ENCODE assay signal across 1 cellular context in genomic region chr6:27791182-27791939, GRCh38.
TF ChIP-seq lines count a peak whose summit lies in the region.

No MANE protein-coding gene starts in this region.

TF ChIP-seq in HepG2, 621 proteins besides CTCF, POLR2A, EP300 and RAD21 (continued from another document and continues in another):
- TF ChIP-seq TFE3 (CRISPR knock-in tag; IDR thresholded peaks at IDR 0.05) (peak; percentile 60; the same call in 1 of the 2 replicates), GABPB1 (CRISPR knock-in tag; IDR thresholded peaks at IDR 0.05) (no peak), FOXM1 (CRISPR knock-in tag; IDR thresholded peaks at IDR 0.05) (no peak), MTA3 (CRISPR knock-in tag; IDR thresholded peaks at IDR 0.05) (no peak), NCOA2 (CRISPR knock-in tag; IDR thresholded peaks at IDR 0.05) (no peak; the same call in 1 of the 2 replicates), DNMT1 (CRISPR knock-in tag; IDR thresholded peaks at IDR 0.05) (no peak), HHEX (CRISPR knock-in tag; IDR thresholded peaks at IDR 0.05) (no peak), REST (IDR thresholded peaks at IDR 0.05; ENCODE audit: borderline replicate concordance in 1 of 2, low read depth in 1 of 2, low read length in 2 of 2) (peak in 1 of 2 experiments; percentile 28; a peak in 1 of 4 replicates), ZNF251 (CRISPR knock-in tag; IDR thresholded peaks at IDR 0.05) (no peak), YEATS4 (CRISPR knock-in tag; IDR thresholded peaks at IDR 0.05; ENCODE audit: borderline replicate concordance) (no peak), MIER2 (CRISPR knock-in tag; IDR thresholded peaks at IDR 0.05) (0 out of 2 replicates have a peak, but pooled peaks have one; percentile 20), ZNF18 (CRISPR knock-in tag; IDR thresholded peaks at IDR 0.05; ENCODE audit: insufficient replicate concordance) (no peak), SP1 (IDR thresholded peaks at IDR 0.05) (no peak), SP1 (CRISPR knock-in tag; IDR thresholded peaks at IDR 0.05) (no peak), MED1 (CRISPR knock-in tag; IDR thresholded peaks at IDR 0.05) (peak; percentile 64; the same call in 1 of the 2 replicates), REL (CRISPR knock-in tag; conservative IDR thresholded peaks at IDR 0.05) (no peak), CREM (IDR thresholded peaks at IDR 0.05) (no peak), CREM (CRISPR knock-in tag; IDR thresholded peaks at IDR 0.05) (no peak), NFATC3 (CRISPR knock-in tag; IDR thresholded peaks at IDR 0.05) (no peak), DZIP1 (CRISPR knock-in tag; IDR thresholded peaks at IDR 0.05) (no peak), ELF3 (CRISPR knock-in tag; IDR thresholded peaks at IDR 0.05) (peak; percentile 62; the same call in 1 of the 2 replicates), ZFY (CRISPR knock-in tag; IDR thresholded peaks at IDR 0.05) (no peak), THAP11 (CRISPR knock-in tag; IDR thresholded peaks at IDR 0.05) (peak; percentile 49; the same call in 1 of the 2 replicates), SRSF9 (IDR thresholded peaks at IDR 0.05; ENCODE audit: borderline replicate concordance, insufficient read depth, low read depth, low read length, poor library complexity, severe bottlenecking) (no peak), EED (CRISPR knock-in tag; IDR thresholded peaks at IDR 0.05) (no peak), ZNF564 (CRISPR knock-in tag; IDR thresholded peaks at IDR 0.05) (no peak), PITX1 (CRISPR knock-in tag; IDR thresholded peaks at IDR 0.05) (peak; percentile 32; the same call in 1 of the 2 replicates), RARG (CRISPR knock-in tag; IDR thresholded peaks at IDR 0.05; ENCODE audit: low read depth) (no peak), TRIM24 (CRISPR knock-in tag; IDR thresholded peaks at IDR 0.05) (no peak), BRCA1 (CRISPR knock-in tag; IDR thresholded peaks at IDR 0.05) (no peak), SATB2 (CRISPR knock-in tag; IDR thresholded peaks at IDR 0.05) (no peak)
- TF ChIP-seq, protein P1, sequence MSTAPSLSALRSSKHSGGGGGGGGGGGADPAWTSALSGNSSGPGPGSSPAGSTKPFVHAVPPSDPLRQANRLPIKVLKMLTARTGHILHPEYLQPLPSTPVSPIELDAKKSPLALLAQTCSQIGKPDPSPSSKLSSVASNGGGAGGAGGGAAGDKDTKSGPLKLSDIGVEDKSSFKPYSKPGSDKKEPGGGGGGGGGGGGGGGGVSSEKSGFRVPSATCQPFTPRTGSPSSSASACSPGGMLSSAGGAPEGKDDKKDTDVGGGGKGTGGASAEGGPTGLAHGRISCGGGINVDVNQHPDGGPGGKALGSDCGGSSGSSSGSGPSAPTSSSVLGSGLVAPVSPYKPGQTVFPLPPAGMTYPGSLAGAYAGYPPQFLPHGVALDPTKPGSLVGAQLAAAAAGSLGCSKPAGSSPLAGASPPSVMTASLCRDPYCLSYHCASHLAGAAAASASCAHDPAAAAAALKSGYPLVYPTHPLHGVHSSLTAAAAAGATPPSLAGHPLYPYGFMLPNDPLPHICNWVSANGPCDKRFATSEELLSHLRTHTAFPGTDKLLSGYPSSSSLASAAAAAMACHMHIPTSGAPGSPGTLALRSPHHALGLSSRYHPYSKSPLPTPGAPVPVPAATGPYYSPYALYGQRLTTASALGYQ (CRISPR knock-in tag; IDR thresholded peaks at IDR 0.05), result 0 out of 2 replicates have a peak, but pooled peaks have one; percentile 10
- TF ChIP-seq, protein P2, sequence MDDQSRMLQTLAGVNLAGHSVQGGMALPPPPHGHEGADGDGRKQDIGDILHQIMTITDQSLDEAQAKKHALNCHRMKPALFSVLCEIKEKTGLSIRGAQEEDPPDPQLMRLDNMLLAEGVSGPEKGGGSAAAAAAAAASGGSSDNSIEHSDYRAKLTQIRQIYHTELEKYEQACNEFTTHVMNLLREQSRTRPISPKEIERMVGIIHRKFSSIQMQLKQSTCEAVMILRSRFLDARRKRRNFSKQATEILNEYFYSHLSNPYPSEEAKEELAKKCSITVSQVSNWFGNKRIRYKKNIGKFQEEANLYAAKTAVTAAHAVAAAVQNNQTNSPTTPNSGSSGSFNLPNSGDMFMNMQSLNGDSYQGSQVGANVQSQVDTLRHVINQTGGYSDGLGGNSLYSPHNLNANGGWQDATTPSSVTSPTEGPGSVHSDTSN (CRISPR knock-in tag; IDR thresholded peaks at IDR 0.05; ENCODE audit: borderline replicate concordance), result no peak
- TF ChIP-seq, protein P3, sequence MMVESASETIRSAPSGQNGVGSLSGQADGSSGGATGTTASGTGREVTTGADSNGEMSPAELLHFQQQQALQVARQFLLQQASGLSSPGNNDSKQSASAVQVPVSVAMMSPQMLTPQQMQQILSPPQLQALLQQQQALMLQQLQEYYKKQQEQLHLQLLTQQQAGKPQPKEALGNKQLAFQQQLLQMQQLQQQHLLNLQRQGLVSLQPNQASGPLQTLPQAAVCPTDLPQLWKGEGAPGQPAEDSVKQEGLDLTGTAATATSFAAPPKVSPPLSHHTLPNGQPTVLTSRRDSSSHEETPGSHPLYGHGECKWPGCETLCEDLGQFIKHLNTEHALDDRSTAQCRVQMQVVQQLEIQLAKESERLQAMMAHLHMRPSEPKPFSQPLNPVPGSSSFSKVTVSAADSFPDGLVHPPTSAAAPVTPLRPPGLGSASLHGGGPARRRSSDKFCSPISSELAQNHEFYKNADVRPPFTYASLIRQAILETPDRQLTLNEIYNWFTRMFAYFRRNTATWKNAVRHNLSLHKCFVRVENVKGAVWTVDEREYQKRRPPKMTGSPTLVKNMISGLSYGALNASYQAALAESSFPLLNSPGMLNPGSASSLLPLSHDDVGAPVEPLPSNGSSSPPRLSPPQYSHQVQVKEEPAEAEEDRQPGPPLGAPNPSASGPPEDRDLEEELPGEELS (CRISPR knock-in tag; IDR thresholded peaks at IDR 0.05), result 0 out of 2 replicates have a peak, but pooled peaks have one; percentile 27
- TF ChIP-seq, protein P4, sequence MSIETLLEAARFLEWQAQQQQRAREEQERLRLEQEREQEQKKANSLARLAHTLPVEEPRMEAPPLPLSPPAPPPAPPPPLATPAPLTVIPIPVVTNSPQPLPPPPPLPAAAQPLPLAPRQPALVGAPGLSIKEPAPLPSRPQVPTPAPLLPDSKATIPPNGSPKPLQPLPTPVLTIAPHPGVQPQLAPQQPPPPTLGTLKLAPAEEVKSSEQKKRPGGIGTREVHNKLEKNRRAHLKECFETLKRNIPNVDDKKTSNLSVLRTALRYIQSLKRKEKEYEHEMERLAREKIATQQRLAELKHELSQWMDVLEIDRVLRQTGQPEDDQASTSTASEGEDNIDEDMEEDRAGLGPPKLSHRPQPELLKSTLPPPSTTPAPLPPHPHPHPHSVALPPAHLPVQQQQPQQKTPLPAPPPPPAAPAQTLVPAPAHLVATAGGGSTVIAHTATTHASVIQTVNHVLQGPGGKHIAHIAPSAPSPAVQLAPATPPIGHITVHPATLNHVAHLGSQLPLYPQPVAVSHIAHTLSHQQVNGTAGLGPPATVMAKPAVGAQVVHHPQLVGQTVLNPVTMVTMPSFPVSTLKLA (IDR thresholded peaks at IDR 0.05), result no peak
- TF ChIP-seq, protein P5, sequence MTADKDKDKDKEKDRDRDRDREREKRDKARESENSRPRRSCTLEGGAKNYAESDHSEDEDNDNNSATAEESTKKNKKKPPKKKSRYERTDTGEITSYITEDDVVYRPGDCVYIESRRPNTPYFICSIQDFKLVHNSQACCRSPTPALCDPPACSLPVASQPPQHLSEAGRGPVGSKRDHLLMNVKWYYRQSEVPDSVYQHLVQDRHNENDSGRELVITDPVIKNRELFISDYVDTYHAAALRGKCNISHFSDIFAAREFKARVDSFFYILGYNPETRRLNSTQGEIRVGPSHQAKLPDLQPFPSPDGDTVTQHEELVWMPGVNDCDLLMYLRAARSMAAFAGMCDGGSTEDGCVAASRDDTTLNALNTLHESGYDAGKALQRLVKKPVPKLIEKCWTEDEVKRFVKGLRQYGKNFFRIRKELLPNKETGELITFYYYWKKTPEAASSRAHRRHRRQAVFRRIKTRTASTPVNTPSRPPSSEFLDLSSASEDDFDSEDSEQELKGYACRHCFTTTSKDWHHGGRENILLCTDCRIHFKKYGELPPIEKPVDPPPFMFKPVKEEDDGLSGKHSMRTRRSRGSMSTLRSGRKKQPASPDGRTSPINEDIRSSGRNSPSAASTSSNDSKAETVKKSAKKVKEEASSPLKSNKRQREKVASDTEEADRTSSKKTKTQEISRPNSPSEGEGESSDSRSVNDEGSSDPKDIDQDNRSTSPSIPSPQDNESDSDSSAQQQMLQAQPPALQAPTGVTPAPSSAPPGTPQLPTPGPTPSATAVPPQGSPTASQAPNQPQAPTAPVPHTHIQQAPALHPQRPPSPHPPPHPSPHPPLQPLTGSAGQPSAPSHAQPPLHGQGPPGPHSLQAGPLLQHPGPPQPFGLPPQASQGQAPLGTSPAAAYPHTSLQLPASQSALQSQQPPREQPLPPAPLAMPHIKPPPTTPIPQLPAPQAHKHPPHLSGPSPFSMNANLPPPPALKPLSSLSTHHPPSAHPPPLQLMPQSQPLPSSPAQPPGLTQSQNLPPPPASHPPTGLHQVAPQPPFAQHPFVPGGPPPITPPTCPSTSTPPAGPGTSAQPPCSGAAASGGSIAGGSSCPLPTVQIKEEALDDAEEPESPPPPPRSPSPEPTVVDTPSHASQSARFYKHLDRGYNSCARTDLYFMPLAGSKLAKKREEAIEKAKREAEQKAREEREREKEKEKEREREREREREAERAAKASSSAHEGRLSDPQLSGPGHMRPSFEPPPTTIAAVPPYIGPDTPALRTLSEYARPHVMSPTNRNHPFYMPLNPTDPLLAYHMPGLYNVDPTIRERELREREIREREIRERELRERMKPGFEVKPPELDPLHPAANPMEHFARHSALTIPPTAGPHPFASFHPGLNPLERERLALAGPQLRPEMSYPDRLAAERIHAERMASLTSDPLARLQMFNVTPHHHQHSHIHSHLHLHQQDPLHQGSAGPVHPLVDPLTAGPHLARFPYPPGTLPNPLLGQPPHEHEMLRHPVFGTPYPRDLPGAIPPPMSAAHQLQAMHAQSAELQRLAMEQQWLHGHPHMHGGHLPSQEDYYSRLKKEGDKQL (CRISPR knock-in tag; IDR thresholded peaks at IDR 0.05; ENCODE audit: low read depth), result no peak
